Comparison of ENCODE assay signal across 17 cellular contexts in the genomic region with DNA sequence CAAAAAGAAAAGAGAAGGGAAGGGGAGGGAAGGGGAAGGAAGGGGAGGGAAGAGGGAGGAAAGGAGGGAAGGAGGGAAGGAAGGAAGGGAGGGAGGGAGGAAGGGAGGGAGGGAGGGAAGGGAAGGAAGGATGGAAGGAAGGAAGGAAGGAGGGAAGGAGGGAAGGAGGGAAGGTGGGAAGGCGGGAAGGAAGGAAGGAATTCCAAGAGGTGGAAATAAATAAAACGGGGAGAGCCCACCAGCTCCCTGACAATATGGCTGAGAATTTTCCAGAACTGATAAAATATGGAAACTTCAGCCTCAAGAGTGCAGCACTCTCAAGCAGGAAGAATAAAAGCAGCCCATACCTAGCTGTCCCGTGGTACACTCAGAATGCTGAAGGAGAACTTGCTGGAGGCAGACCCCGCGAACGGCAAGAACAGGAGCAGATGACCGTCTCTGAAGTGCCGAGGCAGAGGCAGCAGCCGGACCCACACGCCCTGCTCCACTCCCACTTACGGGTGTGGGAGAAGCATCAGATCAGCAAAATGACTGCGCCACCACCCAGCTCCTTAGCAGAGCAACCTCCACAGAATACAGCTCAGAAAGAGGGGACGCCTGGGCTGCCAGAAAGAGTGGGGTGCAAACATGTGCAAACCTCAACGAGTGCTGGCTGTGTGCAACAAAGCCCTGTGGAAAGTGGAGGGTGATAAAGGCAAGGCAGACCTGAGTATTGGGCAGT. TPM values are rescaled to one million over a fixed set of nuclear protein-coding genes. Genes with fewer than 3 reads are reported as not detected.
A peak's percentile ranks its signal among the peaks of the same experiment; 100 is the strongest.
DNase-seq lines count a peak whose midpoint lies in the region; ATAC-seq and TF ChIP-seq lines count a peak whose summit lies in the region.
"Had no signal": no experiment of that assay in that cellular context is flagged by ENCODE, and none has a peak within 500 bp of the region (broad histone marks: within the 10 kb centered on the region; RNA-seq: fewer than 3 reads in every experiment).

No MANE protein-coding gene starts in this region.

- H3K4me2 ChIP-seq in OCI-LY7 (ENCODE audit: low read length) = peak overlapping the region; percentile 84; the same call in 1 of the 2 replicates
- H3K4me2 ChIP-seq: GM23338 had no signal

- H3K4me3 ChIP-seq in OCI-LY7 (ENCODE audit: low read depth, low read length, poor library complexity, severe bottlenecking) (no peak overlapping the region), SJCRH30 (no peak overlapping the region)
- H3K4me3 ChIP-seq: GM23338 had no signal

- intact Hi-C loops in CD4-positive, alpha-beta T cell (cut with DNase I, micrococcal nuclease) = no loop called here
- intact Hi-C loops in OCI-LY7 (cut with micrococcal nuclease; ENCODE audit: unreplicated experiment) = no loop called here

- H3K27ac ChIP-seq in CD4-positive, alpha-beta T cell (ENCODE audit: low read depth, low read length) = no peak overlapping the region
- H3K27ac ChIP-seq in OCI-LY7 (ENCODE audit: low read depth, low read length, poor library complexity, severe bottlenecking) = peak overlapping the region; percentile 99
- no peak overlapping the region for H3K27ac ChIP-seq in SJCRH30
- H3K27ac ChIP-seq: RWPE1 had no signal

- H3K36me3 ChIP-seq in OCI-LY7 (ENCODE audit: insufficient read depth, low read length) (no peaks in the 10 kb centered on the region), SJCRH30 (no peaks in the 10 kb centered on the region)

- H3K27me3 ChIP-seq in CD4-positive, alpha-beta T cell (ENCODE audit: control insufficient read depth, insufficient read depth, low read length) = peaks cover 13% of the 10 kb centered on the region
- H3K27me3 ChIP-seq in SJCRH30 = 0 out of 2 replicates have a peak, but pooled peaks cover 5% of the 10 kb centered on the region

- no peaks in the 10 kb centered on the region for H3K27me3 Mint-ChIP-seq in CD4-positive, alpha-beta T cell
- peaks cover 20% of the 10 kb centered on the region for H3K27me3 Mint-ChIP-seq in endothelial cell (ENCODE audit: unreplicated experiment)

- H2AFZ ChIP-seq in OCI-LY7 (ENCODE audit: low read length) = no peak overlapping the region
- H2AFZ ChIP-seq: GM23338 had no signal

- no peaks in the 10 kb centered on the region for H4K20me1 ChIP-seq in OCI-LY7 (ENCODE audit: insufficient read depth, low read length)

- no peak for ATAC-seq in CD4-positive, alpha-beta T cell (ENCODE audit: poor library complexity)
- ATAC-seq in GM21576 (IDR thresholded peaks at IDR 0.05; ENCODE audit: unreplicated experiment) = no peak
- ATAC-seq: GM23338 had no signal

- H3K4me3 Mint-ChIP-seq in CD4-positive, alpha-beta T cell = no peak overlapping the region
- peak overlapping the region; percentile 60 for H3K4me3 Mint-ChIP-seq in endothelial cell (ENCODE audit: unreplicated experiment)
- H3K4me3 Mint-ChIP-seq: CD4-positive, CD25-positive, alpha-beta regulatory T cell; GM23338 had no signal

- CTCF ChIA-PET in CD4-positive, alpha-beta T cell (lab: Charles Lee) = no interaction called here
- CTCF ChIA-PET in OCI-LY7 (lab: Charles Lee; ENCODE audit: unreplicated experiment) = interaction anchor here (1.2 kb wide), 1 partner anchor 26 kb away, joined by 5 read pairs; no protein-coding TSS in a partner anchor

- peaks cover 3% of the 10 kb centered on the region for H3K9me3 ChIP-seq in CD4-positive, alpha-beta T cell (ENCODE audit: control insufficient read depth, low read length)
- H3K9me3 ChIP-seq in OCI-LY7 (ENCODE audit: low read length) = no peaks in the 10 kb centered on the region
- peaks cover 10% of the 10 kb centered on the region for H3K9me3 ChIP-seq in SJCRH30 (replicated peaks)

- H3K9me2 ChIP-seq in OCI-LY7 (ENCODE audit: insufficient read depth, low read length) = no peaks in the 10 kb centered on the region

- no peaks in the 10 kb centered on the region for H3K36me3 Mint-ChIP-seq in CD4-positive, alpha-beta T cell (ENCODE audit: low read depth)
- H3K36me3 Mint-ChIP-seq in endothelial cell (ENCODE audit: low read depth, unreplicated experiment) = peaks cover 26% of the 10 kb centered on the region
- H3K36me3 Mint-ChIP-seq: CD4-positive, CD25-positive, alpha-beta regulatory T cell had no signal

- peaks cover 33% of the 10 kb centered on the region for H3K4me1 Mint-ChIP-seq in CD4-positive, alpha-beta T cell (ENCODE audit: low read depth)
- H3K4me1 Mint-ChIP-seq in endothelial cell (ENCODE audit: unreplicated experiment) = peaks cover 5% of the 10 kb centered on the region
- H3K4me1 Mint-ChIP-seq: GM23338 had no signal

- TF ChIP-seq CTCF in CD4-positive, alpha-beta T cell (IDR thresholded peaks at IDR 0.05) = no peak
- TF ChIP-seq CTCF in OCI-LY7 (conservative IDR thresholded peaks at IDR 0.05; ENCODE audit: low read length) (no peak), endothelial cell (IDR thresholded peaks at IDR 0.05; ENCODE audit: unreplicated experiment) (no peak)

- POLR2A ChIA-PET in CD4-positive, alpha-beta T cell (lab: Charles Lee) = no interaction called here
- POLR2A ChIA-PET in OCI-LY7 (lab: Charles Lee) = interaction anchor here (1.8 to 1.9 kb wide), 2 partner anchors 23 to 26 kb away, joined by 6 to 11 read pairs; no protein-coding TSS in a partner anchor

- peak overlapping the region; percentile 52 for H3K27ac Mint-ChIP-seq in CD4-positive, alpha-beta T cell
- no peak overlapping the region for H3K27ac Mint-ChIP-seq in endothelial cell (ENCODE audit: unreplicated experiment)
- H3K27ac Mint-ChIP-seq: GM23338 had no signal

- BruUV-seq in OCI-LY7 (replicated peaks; lab: Mats Ljungman, UMichigan) = no TSS peak

- H3K79me2 ChIP-seq in OCI-LY7 (ENCODE audit: insufficient read depth, low read depth, low read length) = no peaks in the 10 kb centered on the region

- H3K4me1 ChIP-seq in OCI-LY7 (ENCODE audit: insufficient read depth, low read length, poor library complexity, severe bottlenecking) (peaks cover 64% of the 10 kb centered on the region), SJCRH30 (peaks cover 16% of the 10 kb centered on the region; the same call in 1 of the 2 replicates)

- no peak for DNase-seq in CD4-positive, alpha-beta T cell
- DNase-seq in OCI-LY7 (ENCODE audit: low spot score) (no peak), endothelial cell (ENCODE audit: low spot score) (no peak), putamen (ENCODE audit: low spot score) (peak; percentile 60), SJCRH30 (no peak), islet precursor cell (no peak)
- DNase-seq: Calu3; CD4-positive, CD25-positive, alpha-beta regulatory T cell; KBM-7; NCI-H1417 treated with DMSO at 0.1 percent for 48 hours; NCI-H2029; NCI-H2171; NCI-H446 treated with DMSO at 0.1 percent for 48 hours; PC-3 had no signal

- H3K9me3 Mint-ChIP-seq in CD4-positive, alpha-beta T cell = no peaks in the 10 kb centered on the region
- peaks cover 16% of the 10 kb centered on the region for H3K9me3 Mint-ChIP-seq in endothelial cell (ENCODE audit: unreplicated experiment)

RNA-seq across cellular contexts. Expression of a gene that starts 34.1 kb away (rescaled TPM):
- 10 to 100 TPM; 74.9 to 76.9 TPM for total RNA-seq in CD4-positive, alpha-beta T cell
- total RNA-seq in OCI-LY7 (2014; rRNA removed; shearing (Covaris generic)) = 32.7 and 39.4 TPM in 2 replicates
- total RNA-seq in OCI-LY7 (2022) (43.4 and 51.6 TPM in 2 replicates), endothelial cell (ENCODE audit: unreplicated experiment) (97.2 TPM)
- 36.9 and 38.3 TPM in 2 replicates for total RNA-seq in SJCRH30 (2014; rRNA removed; shearing (Covaris generic))

RNA-seq across cellular contexts. Expression of a gene that starts 50.7 kb away (rescaled TPM):
- total RNA-seq in CD4-positive, alpha-beta T cell = not detected
- total RNA-seq in OCI-LY7 (2014; rRNA removed; shearing (Covaris generic)) = not detected in 2 replicates
- total RNA-seq in OCI-LY7 (2022) (not detected in 2 replicates), endothelial cell (ENCODE audit: unreplicated experiment) (0.54 TPM)
- not detected in 2 replicates for total RNA-seq in SJCRH30 (2014; rRNA removed; shearing (Covaris generic))
- total RNA-seq: Calu3; CD4-positive, CD25-positive, alpha-beta regulatory T cell; PC-3 had no signal
